Comparison of ENCODE assay signal across 18 cellular contexts in genomic region chr20:39879296-39879695, GRCh38.
"Had no signal": no experiment of that assay in that cellular context is flagged by ENCODE, and none has a peak within 500 bp of the region (broad histone marks: within the 10 kb centered on the region; RNA-seq: fewer than 3 reads in every experiment).

No MANE protein-coding gene starts in this region.

- DNase-seq: activated CD4-positive, alpha-beta memory T cell treated with anti-CD3 and anti-CD28 coated beads for 36 hours; activated CD4-positive, alpha-beta T cell treated with anti-CD3 and anti-CD28 coated beads for 1 hour; activated effector memory CD4-positive, alpha-beta T cell treated with anti-CD3 and anti-CD28 coated beads, Interleukin-2, amount 50 U/mL, for 16 hours; activated T-cell treated with anti-CD3 and anti-CD28 coated beads, Interleukin-2, amount 50 U/mL, for 48 hours; amygdala; cerebellar nuclear complex; effector CD8-positive, alpha-beta T cell; islet precursor cell; naive B cell; stimulated activated CD4-positive, alpha-beta T cell treated with anti-CD3 and anti-CD28 coated beads, Interleukin-15, amount 100 ng/mL, for 24 hours; stimulated activated CD4-positive, alpha-beta T cell treated with anti-CD3 and anti-CD28 coated beads, Interleukin-4, amount 100 ng/mL, for 1 hour; stimulated activated naive B cell treated with anti-CD40 and anti-IgM and Interleukin-4, amounts not matched to agents 10 μg/mL and 1 μg/mL and 100 μg/mL, for 72 hours; T-helper 1 cell; T1000; thyroid gland had no signal

- H3K36me3 ChIP-seq: neutrophil, thyroid gland had no signal

- H3K9me3 ChIP-seq: neutrophil, thyroid gland had no signal

- ATAC-seq: left lobe of liver; stimulated activated naive B cell treated with anti-CD40 and anti-IgM and Interleukin-4, amounts not matched to agents 10 μg/mL and 1 μg/mL and 100 μg/mL, for 72 hours had no signal

- H3K4me3 ChIP-seq: thyroid gland had no signal

- H3K4me1 ChIP-seq: thyroid gland had no signal

- H3K27me3 ChIP-seq: neutrophil, thyroid gland had no signal

- H3K27ac ChIP-seq: neutrophil, thyroid gland, VCaP had no signal
